ENCODE assay signal across 1 cellular context in the genomic region with DNA sequence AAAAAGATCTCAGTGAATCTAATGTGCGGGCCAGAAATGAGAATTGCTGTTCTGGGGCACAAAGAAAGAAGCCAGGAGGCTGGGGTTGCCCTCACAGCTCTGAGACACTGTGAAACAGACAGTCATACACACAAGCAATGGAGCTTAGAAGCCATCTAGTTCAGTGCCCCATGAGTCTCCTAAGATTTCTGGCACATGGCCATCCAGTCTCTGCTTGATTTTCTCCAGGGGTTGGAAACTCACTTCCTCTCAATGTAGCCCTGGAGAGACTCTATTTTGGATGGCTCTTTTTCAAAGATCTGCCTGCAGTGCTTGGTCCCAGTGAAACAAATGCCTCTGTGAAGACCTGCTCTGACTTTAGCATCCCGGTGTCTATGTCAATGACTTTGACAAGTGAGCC.
TF ChIP-seq lines count a peak whose summit lies in the region.

No MANE protein-coding gene starts in this region.

TF ChIP-seq in GM23338, 12 proteins besides CTCF, POLR2A, EP300 and RAD21 (continued from another document):
- TF ChIP-seq, protein P1, sequence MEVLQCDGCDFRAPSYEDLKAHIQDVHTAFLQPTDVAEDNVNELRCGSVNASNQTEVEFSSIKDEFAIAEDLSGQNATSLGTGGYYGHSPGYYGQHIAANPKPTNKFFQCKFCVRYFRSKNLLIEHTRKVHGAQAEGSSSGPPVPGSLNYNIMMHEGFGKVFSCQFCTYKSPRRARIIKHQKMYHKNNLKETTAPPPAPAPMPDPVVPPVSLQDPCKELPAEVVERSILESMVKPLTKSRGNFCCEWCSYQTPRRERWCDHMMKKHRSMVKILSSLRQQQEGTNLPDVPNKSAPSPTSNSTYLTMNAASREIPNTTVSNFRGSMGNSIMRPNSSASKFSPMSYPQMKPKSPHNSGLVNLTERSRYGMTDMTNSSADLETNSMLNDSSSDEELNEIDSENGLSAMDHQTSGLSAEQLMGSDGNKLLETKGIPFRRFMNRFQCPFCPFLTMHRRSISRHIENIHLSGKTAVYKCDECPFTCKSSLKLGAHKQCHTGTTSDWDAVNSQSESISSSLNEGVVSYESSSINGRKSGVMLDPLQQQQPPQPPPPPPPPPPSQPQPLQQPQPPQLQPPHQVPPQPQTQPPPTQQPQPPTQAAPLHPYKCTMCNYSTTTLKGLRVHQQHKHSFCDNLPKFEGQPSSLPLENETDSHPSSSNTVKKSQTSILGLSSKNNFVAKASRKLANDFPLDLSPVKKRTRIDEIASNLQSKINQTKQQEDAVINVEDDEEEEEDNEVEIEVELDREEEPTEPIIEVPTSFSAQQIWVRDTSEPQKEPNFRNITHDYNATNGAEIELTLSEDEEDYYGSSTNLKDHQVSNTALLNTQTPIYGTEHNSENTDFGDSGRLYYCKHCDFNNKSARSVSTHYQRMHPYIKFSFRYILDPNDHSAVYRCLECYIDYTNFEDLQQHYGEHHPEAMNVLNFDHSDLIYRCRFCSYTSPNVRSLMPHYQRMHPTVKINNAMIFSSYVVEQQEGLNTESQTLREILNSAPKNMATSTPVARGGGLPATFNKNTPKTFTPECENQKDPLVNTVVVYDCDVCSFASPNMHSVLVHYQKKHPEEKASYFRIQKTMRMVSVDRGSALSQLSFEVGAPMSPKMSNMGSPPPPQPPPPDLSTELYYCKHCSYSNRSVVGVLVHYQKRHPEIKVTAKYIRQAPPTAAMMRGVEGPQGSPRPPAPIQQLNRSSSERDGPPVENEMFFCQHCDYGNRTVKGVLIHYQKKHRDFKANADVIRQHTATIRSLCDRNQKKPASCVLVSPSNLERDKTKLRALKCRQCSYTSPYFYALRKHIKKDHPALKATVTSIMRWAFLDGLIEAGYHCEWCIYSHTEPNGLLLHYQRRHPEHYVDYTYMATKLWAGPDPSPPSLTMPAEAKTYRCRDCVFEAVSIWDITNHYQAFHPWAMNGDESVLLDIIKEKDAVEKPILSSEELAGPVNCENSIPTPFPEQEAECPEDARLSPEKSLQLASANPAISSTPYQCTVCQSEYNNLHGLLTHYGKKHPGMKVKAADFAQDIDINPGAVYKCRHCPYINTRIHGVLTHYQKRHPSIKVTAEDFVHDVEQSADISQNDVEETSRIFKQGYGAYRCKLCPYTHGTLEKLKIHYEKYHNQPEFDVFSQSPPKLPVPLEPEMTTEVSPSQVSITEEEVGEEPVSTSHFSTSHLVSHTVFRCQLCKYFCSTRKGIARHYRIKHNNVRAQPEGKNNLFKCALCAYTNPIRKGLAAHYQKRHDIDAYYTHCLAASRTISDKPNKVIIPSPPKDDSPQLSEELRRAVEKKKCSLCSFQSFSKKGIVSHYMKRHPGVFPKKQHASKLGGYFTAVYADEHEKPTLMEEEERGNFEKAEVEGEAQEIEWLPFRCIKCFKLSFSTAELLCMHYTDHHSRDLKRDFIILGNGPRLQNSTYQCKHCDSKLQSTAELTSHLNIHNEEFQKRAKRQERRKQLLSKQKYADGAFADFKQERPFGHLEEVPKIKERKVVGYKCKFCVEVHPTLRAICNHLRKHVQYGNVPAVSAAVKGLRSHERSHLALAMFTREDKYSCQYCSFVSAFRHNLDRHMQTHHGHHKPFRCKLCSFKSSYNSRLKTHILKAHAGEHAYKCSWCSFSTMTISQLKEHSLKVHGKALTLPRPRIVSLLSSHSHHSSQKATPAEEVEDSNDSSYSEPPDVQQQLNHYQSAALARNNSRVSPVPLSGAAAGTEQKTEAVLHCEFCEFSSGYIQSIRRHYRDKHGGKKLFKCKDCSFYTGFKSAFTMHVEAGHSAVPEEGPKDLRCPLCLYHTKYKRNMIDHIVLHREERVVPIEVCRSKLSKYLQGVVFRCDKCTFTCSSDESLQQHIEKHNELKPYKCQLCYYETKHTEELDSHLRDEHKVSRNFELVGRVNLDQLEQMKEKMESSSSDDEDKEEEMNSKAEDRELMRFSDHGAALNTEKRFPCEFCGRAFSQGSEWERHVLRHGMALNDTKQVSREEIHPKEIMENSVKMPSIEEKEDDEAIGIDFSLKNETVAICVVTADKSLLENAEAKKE (CRISPR knock-in tag; IDR thresholded peaks at IDR 0.05) = no peak
- no peak for TF ChIP-seq JUNB (IDR thresholded peaks at IDR 0.05; ENCODE audit: unreplicated experiment)
- TF ChIP-seq STAT1 (IDR thresholded peaks at IDR 0.05; ENCODE audit: unreplicated experiment) = no peak
- TF ChIP-seq POLR2AphosphoS5 (IDR thresholded peaks at IDR 0.05; ENCODE audit: low read depth) = no peak
- no peak for TF ChIP-seq ZNF331 (CRISPR knock-in tag; IDR thresholded peaks at IDR 0.05; ENCODE audit: low read depth)
- no peak for TF ChIP-seq EZH2phosphoT487 (IDR thresholded peaks at IDR 0.05; ENCODE audit: unreplicated experiment)
- no peak for TF ChIP-seq EZH2 (IDR thresholded peaks at IDR 0.05; ENCODE audit: low read depth, unreplicated experiment)
- TF ChIP-seq, protein P2, sequence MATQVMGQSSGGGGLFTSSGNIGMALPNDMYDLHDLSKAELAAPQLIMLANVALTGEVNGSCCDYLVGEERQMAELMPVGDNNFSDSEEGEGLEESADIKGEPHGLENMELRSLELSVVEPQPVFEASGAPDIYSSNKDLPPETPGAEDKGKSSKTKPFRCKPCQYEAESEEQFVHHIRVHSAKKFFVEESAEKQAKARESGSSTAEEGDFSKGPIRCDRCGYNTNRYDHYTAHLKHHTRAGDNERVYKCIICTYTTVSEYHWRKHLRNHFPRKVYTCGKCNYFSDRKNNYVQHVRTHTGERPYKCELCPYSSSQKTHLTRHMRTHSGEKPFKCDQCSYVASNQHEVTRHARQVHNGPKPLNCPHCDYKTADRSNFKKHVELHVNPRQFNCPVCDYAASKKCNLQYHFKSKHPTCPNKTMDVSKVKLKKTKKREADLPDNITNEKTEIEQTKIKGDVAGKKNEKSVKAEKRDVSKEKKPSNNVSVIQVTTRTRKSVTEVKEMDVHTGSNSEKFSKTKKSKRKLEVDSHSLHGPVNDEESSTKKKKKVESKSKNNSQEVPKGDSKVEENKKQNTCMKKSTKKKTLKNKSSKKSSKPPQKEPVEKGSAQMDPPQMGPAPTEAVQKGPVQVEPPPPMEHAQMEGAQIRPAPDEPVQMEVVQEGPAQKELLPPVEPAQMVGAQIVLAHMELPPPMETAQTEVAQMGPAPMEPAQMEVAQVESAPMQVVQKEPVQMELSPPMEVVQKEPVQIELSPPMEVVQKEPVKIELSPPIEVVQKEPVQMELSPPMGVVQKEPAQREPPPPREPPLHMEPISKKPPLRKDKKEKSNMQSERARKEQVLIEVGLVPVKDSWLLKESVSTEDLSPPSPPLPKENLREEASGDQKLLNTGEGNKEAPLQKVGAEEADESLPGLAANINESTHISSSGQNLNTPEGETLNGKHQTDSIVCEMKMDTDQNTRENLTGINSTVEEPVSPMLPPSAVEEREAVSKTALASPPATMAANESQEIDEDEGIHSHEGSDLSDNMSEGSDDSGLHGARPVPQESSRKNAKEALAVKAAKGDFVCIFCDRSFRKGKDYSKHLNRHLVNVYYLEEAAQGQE (IDR thresholded peaks at IDR 0.05; ENCODE audit: unreplicated experiment) = no peak
